In the genomic region with DNA sequence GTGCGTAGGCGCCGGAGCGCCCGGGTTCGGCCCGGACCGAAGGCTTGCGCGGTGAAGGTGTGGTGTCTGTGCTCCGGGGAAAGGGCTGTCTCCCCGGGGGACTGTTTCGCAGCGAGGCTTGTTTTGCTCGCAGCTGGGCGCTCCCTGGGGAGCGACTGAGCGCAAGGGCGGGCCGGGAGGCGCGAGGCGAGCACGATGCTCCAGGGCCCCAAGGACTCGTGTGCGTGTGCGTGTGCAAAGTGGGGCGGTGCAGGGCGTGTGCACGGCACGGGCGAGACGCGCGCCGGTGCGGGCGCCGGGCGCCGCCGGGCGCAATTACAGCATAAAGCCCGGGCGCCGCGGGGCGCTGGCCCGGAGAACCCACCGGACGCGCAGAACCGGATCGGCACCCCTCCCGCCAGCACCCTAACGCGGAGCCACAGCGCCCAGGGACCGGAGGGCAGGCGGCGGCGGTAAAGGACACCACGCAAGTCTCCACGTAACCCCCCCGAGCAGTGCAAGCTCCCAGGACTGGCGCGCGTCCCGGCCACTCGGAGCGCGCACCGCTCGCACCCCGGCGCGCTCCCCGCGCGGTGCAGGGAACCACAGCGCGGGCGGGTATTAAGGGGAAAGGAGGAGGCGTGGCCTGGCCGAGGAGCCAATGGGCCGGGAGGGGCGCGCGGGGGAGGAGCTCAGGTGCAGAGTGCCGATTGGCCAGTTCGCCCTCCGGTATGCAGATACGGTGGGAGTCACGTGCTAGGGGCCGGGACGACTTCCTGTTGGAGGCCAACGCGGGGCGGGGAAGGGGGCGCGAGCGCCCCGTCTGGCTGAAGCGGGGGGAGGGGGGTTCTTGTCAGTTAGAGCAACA, we compare ENCODE assay signal across 1 cellular context.
TF ChIP-seq lines count a peak whose summit lies in the region.

A gene with protein sequence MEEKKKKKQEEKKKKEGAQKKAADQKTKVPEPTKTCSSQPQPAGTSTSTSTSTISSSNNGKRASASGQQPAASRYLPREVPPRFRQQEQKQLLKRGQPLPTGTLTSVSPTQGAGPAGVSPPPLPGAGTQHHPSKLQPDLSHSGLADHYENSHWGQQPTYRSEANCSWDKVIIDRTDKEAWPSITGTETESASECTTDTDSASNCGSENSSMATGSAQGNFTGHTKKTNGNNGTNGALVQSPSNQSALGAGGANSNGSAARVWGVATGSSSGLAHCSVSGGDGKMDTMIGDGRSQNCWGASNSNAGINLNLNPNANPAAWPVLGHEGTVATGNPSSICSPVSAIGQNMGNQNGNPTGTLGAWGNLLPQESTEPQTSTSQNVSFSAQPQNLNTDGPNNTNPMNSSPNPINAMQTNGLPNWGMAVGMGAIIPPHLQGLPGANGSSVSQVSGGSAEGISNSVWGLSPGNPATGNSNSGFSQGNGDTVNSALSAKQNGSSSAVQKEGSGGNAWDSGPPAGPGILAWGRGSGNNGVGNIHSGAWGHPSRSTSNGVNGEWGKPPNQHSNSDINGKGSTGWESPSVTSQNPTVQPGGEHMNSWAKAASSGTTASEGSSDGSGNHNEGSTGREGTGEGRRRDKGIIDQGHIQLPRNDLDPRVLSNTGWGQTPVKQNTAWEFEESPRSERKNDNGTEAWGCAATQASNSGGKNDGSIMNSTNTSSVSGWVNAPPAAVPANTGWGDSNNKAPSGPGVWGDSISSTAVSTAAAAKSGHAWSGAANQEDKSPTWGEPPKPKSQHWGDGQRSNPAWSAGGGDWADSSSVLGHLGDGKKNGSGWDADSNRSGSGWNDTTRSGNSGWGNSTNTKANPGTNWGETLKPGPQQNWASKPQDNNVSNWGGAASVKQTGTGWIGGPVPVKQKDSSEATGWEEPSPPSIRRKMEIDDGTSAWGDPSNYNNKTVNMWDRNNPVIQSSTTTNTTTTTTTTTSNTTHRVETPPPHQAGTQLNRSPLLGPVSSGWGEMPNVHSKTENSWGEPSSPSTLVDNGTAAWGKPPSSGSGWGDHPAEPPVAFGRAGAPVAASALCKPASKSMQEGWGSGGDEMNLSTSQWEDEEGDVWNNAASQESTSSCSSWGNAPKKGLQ (N-terminal part only) (plus strand): TSS at position 835 of the 847 bp plus-strand sequence. CDS start 45,504 bp downstream, outside the sequence.

TF ChIP-seq in HepG2, 621 proteins besides CTCF, POLR2A, EP300 and RAD21 (continued from another document and continues in another):
- TF ChIP-seq, protein P1, sequence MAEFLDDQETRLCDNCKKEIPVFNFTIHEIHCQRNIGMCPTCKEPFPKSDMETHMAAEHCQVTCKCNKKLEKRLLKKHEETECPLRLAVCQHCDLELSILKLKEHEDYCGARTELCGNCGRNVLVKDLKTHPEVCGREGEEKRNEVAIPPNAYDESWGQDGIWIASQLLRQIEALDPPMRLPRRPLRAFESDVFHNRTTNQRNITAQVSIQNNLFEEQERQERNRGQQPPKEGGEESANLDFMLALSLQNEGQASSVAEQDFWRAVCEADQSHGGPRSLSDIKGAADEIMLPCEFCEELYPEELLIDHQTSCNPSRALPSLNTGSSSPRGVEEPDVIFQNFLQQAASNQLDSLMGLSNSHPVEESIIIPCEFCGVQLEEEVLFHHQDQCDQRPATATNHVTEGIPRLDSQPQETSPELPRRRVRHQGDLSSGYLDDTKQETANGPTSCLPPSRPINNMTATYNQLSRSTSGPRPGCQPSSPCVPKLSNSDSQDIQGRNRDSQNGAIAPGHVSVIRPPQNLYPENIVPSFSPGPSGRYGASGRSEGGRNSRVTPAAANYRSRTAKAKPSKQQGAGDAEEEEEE (CRISPR knock-in tag; IDR thresholded peaks at IDR 0.05; ENCODE audit: borderline replicate concordance), result no peak; the same call in 1 of the 2 replicates
- no peak for TF ChIP-seq ZNF614 (CRISPR knock-in tag; IDR thresholded peaks at IDR 0.05; ENCODE audit: borderline replicate concordance)
- TF ChIP-seq TARDBP (CRISPR knock-in tag; IDR thresholded peaks at IDR 0.05), result no peak
- TF ChIP-seq, protein P2, sequence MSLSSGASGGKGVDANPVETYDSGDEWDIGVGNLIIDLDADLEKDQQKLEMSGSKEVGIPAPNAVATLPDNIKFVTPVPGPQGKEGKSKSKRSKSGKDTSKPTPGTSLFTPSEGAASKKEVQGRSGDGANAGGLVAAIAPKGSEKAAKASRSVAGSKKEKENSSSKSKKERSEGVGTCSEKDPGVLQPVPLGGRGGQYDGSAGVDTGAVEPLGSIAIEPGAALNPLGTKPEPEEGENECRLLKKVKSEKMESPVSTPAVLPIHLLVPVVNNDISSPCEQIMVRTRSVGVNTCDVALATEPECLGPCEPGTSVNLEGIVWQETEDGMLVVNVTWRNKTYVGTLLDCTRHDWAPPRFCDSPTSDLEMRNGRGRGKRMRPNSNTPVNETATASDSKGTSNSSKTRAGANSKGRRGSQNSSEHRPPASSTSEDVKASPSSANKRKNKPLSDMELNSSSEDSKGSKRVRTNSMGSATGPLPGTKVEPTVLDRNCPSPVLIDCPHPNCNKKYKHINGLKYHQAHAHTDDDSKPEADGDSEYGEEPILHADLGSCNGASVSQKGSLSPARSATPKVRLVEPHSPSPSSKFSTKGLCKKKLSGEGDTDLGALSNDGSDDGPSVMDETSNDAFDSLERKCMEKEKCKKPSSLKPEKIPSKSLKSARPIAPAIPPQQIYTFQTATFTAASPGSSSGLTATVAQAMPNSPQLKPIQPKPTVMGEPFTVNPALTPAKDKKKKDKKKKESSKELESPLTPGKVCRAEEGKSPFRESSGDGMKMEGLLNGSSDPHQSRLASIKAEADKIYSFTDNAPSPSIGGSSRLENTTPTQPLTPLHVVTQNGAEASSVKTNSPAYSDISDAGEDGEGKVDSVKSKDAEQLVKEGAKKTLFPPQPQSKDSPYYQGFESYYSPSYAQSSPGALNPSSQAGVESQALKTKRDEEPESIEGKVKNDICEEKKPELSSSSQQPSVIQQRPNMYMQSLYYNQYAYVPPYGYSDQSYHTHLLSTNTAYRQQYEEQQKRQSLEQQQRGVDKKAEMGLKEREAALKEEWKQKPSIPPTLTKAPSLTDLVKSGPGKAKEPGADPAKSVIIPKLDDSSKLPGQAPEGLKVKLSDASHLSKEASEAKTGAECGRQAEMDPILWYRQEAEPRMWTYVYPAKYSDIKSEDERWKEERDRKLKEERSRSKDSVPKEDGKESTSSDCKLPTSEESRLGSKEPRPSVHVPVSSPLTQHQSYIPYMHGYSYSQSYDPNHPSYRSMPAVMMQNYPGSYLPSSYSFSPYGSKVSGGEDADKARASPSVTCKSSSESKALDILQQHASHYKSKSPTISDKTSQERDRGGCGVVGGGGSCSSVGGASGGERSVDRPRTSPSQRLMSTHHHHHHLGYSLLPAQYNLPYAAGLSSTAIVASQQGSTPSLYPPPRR (CRISPR knock-in tag; IDR thresholded peaks at IDR 0.05; ENCODE audit: borderline replicate concordance), result peak; percentile 73; the same call in 1 of the 2 replicates
- no peak for TF ChIP-seq ZNF567 (CRISPR knock-in tag; IDR thresholded peaks at IDR 0.05; ENCODE audit: borderline replicate concordance)
- TF ChIP-seq, protein P3, sequence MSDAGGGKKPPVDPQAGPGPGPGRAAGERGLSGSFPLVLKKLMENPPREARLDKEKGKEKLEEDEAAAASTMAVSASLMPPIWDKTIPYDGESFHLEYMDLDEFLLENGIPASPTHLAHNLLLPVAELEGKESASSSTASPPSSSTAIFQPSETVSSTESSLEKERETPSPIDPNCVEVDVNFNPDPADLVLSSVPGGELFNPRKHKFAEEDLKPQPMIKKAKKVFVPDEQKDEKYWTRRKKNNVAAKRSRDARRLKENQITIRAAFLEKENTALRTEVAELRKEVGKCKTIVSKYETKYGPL (CRISPR knock-in tag; IDR thresholded peaks at IDR 0.05), result peak; percentile 84
- peak; percentile 89 for TF ChIP-seq NFYC (CRISPR knock-in tag; IDR thresholded peaks at IDR 0.05)
- no peak for TF ChIP-seq ZNF484 (CRISPR knock-in tag; IDR thresholded peaks at IDR 0.05; ENCODE audit: borderline replicate concordance, low read depth)
- TF ChIP-seq ZNF121 (CRISPR knock-in tag; IDR thresholded peaks at IDR 0.05), result peak; percentile 66; the same call in 1 of the 2 replicates
- 0 out of 2 replicates have a peak, but pooled peaks have one; percentile 42 for TF ChIP-seq ZNF383 (CRISPR knock-in tag; IDR thresholded peaks at IDR 0.05; ENCODE audit: borderline replicate concordance)
- TF ChIP-seq NFE2L1 (CRISPR knock-in tag; IDR thresholded peaks at IDR 0.05; ENCODE audit: borderline replicate concordance), result no peak
- no peak for TF ChIP-seq SRSF9 (IDR thresholded peaks at IDR 0.05; ENCODE audit: borderline replicate concordance, insufficient read depth, low read depth, low read length, poor library complexity, severe bottlenecking)
- TF ChIP-seq SETDB1 (CRISPR knock-in tag; IDR thresholded peaks at IDR 0.05; ENCODE audit: borderline replicate concordance), result no peak
- peak; percentile 57; the same call in 1 of the 2 replicates for TF ChIP-seq ESRRA (CRISPR knock-in tag; IDR thresholded peaks at IDR 0.05; ENCODE audit: low read depth)
- peak; percentile 88; the same call in 1 of the 2 replicates for TF ChIP-seq WIZ (CRISPR knock-in tag; IDR thresholded peaks at IDR 0.05)
- TF ChIP-seq ZSCAN21 (CRISPR knock-in tag; IDR thresholded peaks at IDR 0.05; ENCODE audit: borderline replicate concordance), result peak; percentile 92; the same call in 1 of the 2 replicates
- no peak for TF ChIP-seq ZNF672 (CRISPR knock-in tag; IDR thresholded peaks at IDR 0.05)
- TF ChIP-seq BHLHE40 (IDR thresholded peaks at IDR 0.05; ENCODE audit: low read length), result peak; percentile 99
- TF ChIP-seq, protein P4, sequence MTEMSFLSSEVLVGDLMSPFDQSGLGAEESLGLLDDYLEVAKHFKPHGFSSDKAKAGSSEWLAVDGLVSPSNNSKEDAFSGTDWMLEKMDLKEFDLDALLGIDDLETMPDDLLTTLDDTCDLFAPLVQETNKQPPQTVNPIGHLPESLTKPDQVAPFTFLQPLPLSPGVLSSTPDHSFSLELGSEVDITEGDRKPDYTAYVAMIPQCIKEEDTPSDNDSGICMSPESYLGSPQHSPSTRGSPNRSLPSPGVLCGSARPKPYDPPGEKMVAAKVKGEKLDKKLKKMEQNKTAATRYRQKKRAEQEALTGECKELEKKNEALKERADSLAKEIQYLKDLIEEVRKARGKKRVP (CRISPR knock-in tag; IDR thresholded peaks at IDR 0.05), result peak in 1 of 2 experiments; percentile 60; a peak in 1 of 4 replicates
- TF ChIP-seq MAF1 (CRISPR knock-in tag; IDR thresholded peaks at IDR 0.05; ENCODE audit: borderline replicate concordance), result peak; percentile 78; the same call in 1 of the 2 replicates
- TF ChIP-seq ZNF354B (CRISPR knock-in tag; IDR thresholded peaks at IDR 0.05), result no peak
- TF ChIP-seq BRD4 (CRISPR knock-in tag; IDR thresholded peaks at IDR 0.05), result 0 out of 2 replicates have a peak, but pooled peaks have one; percentile 19
- peak; percentile 68; the same call in 1 of the 2 replicates for TF ChIP-seq TP53 (CRISPR knock-in tag; conservative IDR thresholded peaks at IDR 0.05)
- peak; percentile 70 for TF ChIP-seq CREB1 (IDR thresholded peaks at IDR 0.05)
- TF ChIP-seq CREB1 (CRISPR knock-in tag; IDR thresholded peaks at IDR 0.05), result no peak
- TF ChIP-seq, protein P5, sequence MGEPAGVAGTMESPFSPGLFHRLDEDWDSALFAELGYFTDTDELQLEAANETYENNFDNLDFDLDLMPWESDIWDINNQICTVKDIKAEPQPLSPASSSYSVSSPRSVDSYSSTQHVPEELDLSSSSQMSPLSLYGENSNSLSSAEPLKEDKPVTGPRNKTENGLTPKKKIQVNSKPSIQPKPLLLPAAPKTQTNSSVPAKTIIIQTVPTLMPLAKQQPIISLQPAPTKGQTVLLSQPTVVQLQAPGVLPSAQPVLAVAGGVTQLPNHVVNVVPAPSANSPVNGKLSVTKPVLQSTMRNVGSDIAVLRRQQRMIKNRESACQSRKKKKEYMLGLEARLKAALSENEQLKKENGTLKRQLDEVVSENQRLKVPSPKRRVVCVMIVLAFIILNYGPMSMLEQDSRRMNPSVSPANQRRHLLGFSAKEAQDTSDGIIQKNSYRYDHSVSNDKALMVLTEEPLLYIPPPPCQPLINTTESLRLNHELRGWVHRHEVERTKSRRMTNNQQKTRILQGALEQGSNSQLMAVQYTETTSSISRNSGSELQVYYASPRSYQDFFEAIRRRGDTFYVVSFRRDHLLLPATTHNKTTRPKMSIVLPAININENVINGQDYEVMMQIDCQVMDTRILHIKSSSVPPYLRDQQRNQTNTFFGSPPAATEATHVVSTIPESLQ (CRISPR knock-in tag; conservative IDR thresholded peaks at IDR 0.05), result no peak
- TF ChIP-seq SP140L (CRISPR knock-in tag; IDR thresholded peaks at IDR 0.05; ENCODE audit: borderline replicate concordance), result peak; percentile 67; the same call in 1 of the 2 replicates
- no peak for TF ChIP-seq ZNF552 (CRISPR knock-in tag; IDR thresholded peaks at IDR 0.05; ENCODE audit: borderline replicate concordance)
- no peak for TF ChIP-seq IKZF1 (IDR thresholded peaks at IDR 0.05)
- TF ChIP-seq, protein P6, sequence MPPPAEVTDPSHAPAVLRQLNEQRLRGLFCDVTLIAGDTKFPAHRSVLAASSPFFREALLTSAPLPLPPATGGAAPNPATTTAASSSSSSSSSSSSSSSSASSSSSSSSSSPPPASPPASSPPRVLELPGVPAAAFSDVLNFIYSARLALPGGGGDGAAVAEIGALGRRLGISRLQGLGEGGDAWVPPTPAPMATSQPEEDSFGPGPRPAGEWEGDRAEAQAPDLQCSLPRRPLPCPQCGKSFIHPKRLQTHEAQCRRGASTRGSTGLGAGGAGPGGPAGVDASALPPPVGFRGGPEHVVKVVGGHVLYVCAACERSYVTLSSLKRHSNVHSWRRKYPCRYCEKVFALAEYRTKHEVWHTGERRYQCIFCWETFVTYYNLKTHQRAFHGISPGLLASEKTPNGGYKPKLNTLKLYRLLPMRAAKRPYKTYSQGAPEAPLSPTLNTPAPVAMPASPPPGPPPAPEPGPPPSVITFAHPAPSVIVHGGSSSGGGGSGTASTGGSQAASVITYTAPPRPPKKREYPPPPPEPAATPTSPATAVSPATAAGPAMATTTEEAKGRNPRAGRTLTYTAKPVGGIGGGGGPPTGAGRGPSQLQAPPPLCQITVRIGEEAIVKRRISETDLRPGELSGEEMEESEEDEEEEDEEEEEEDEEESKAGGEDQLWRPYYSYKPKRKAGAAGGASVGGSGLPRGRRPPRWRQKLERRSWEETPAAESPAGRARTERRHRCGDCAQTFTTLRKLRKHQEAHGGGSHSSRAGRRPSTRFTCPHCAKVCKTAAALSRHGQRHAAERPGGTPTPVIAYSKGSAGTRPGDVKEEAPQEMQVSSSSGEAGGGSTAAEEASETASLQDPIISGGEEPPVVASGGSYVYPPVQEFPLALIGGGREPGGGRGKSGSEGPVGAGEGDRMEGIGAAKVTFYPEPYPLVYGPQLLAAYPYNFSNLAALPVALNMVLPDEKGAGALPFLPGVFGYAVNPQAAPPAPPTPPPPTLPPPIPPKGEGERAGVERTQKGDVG (CRISPR knock-in tag; IDR thresholded peaks at IDR 0.05; ENCODE audit: borderline replicate concordance), result no peak
- peak; percentile 95 for TF ChIP-seq DNMT1 (CRISPR knock-in tag; IDR thresholded peaks at IDR 0.05)
- peak; percentile 81; the same call in 1 of the 2 replicates for TF ChIP-seq GFI1 (CRISPR knock-in tag; IDR thresholded peaks at IDR 0.05; ENCODE audit: borderline replicate concordance)
- no peak for TF ChIP-seq SIX4 (CRISPR knock-in tag; IDR thresholded peaks at IDR 0.05)
- peak; percentile 89 for TF ChIP-seq BORCS8-MEF2B (CRISPR knock-in tag; IDR thresholded peaks at IDR 0.05)
- TF ChIP-seq, protein P7, sequence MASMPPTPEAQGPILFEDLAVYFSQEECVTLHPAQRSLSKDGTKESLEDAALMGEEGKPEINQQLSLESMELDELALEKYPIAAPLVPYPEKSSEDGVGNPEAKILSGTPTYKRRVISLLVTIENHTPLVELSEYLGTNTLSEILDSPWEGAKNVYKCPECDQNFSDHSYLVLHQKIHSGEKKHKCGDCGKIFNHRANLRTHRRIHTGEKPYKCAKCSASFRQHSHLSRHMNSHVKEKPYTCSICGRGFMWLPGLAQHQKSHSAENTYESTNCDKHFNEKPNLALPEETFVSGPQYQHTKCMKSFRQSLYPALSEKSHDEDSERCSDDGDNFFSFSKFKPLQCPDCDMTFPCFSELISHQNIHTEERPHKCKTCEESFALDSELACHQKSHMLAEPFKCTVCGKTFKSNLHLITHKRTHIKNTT (CRISPR knock-in tag; IDR thresholded peaks at IDR 0.05), result peak; percentile 47; the same call in 1 of the 2 replicates
- TF ChIP-seq TOE1 (CRISPR knock-in tag; IDR thresholded peaks at IDR 0.05), result peak; percentile 74; the same call in 1 of the 2 replicates
